In genomic region chr5:165039748-165040147, GRCh38 we compare ENCODE assay signal across 25 cellular contexts.
DNase-seq lines count a peak whose midpoint lies in the region; ATAC-seq and TF ChIP-seq lines count a peak whose summit lies in the region.
"Had no signal": no experiment of that assay in that cellular context is flagged by ENCODE, and none has a peak within 500 bp of the region (broad histone marks: within the 10 kb centered on the region; RNA-seq: fewer than 3 reads in every experiment).

No MANE protein-coding gene starts in this region.

- no peak for ATAC-seq in SK-N-SH treated with all-trans-retinoic acid at 6 μM for 48 hours
- ATAC-seq: A549, GM12878 had no signal

- POLR2A ChIA-PET in SK-N-SH (lab: Yijun Ruan, JAX), result no interaction called here

- no peak for TF ChIP-seq RAD21 in SK-N-SH (IDR thresholded peaks at IDR 0.05; ENCODE audit: low read length)

- no peak for TF ChIP-seq EP300 in SK-N-SH (IDR thresholded peaks at IDR 0.05; ENCODE audit: borderline replicate concordance in 1 of 2, low read depth in 1 of 2, low read length in 1 of 2)

- no peaks in the 10 kb centered on the region for H3K4me1 Mint-ChIP-seq in neural progenitor cell
- H3K4me1 Mint-ChIP-seq: B cell; CD4-positive, alpha-beta memory T cell; CD4-positive, CD25-positive, alpha-beta regulatory T cell; CD8-positive, alpha-beta memory T cell had no signal

- TF ChIP-seq CTCF in SK-N-SH (IDR thresholded peaks at IDR 0.05) (no peak), neural progenitor cell (IDR thresholded peaks at IDR 0.05) (no peak)

- H2AFZ ChIP-seq in SK-N-SH (ENCODE audit: low read depth) (no peak overlapping the region), neural progenitor cell (replicated peaks) (no peak overlapping the region)

- H3K36me3 ChIP-seq in SK-N-SH (replicated peaks in 1 of 2; ENCODE audit: control insufficient read depth in 1 of 2, insufficient read depth in 2 of 2, low read length in 1 of 2) (no peaks in the 10 kb centered on the region), neural progenitor cell (no peaks in the 10 kb centered on the region)
- H3K36me3 ChIP-seq: BLaER1 had no signal

- no peaks in the 10 kb centered on the region for H3K9me2 ChIP-seq in SK-N-SH

- no peaks in the 10 kb centered on the region for H3K27me3 ChIP-seq in SK-N-SH (ENCODE audit: insufficient read depth)
- no peaks in the 10 kb centered on the region for H3K27me3 ChIP-seq in neural progenitor cell
- H3K27me3 ChIP-seq: BLaER1 had no signal

- no peak for DNase-seq in SK-N-SH
- DNase-seq in NCI-H82 treated with DMSO at 0.1 percent for 48 hours (lab: John Stamatoyannopoulos, UW; ENCODE audit: unreplicated experiment), result peak; percentile 54
- peak; percentile 21 for DNase-seq in neural progenitor cell (ENCODE audit: low spot score)
- DNase-seq in stimulated activated CD4-positive, alpha-beta T cell treated with anti-CD3 and anti-CD28 coated beads, Interleukin-4, amount 100 ng/mL, for 4 hours, result no peak
- DNase-seq in activated CD4-positive, alpha-beta T cell treated with anti-CD3 and anti-CD28 coated beads for 48 hours, result no peak
- DNase-seq: AML-193; C1 segment of cervical spinal cord; CD4-positive, alpha-beta memory T cell; CD4-positive, CD25-positive, alpha-beta regulatory T cell; CD8-positive, alpha-beta memory T cell; COR-L47; DMS 273 treated with DMSO at 0.1 percent for 48 hours; DMS153; DMS53; DMS79; DND-41; EL; GDM1 had no signal

- CTCF ChIA-PET in SK-N-SH (lab: Yijun Ruan, JAX), result no interaction called here

- H3K9me3 Mint-ChIP-seq in neural progenitor cell, result peaks cover 13% of the 10 kb centered on the region

- H3K79me2 ChIP-seq in SK-N-SH (ENCODE audit: insufficient read depth) (no peaks in the 10 kb centered on the region), neural progenitor cell (ENCODE audit: low read depth) (no peaks in the 10 kb centered on the region)

- no peak overlapping the region for H3K4me2 ChIP-seq in SK-N-SH
- H3K4me2 ChIP-seq in neural progenitor cell, result no peak overlapping the region
- H3K4me2 ChIP-seq: A549, BLaER1 had no signal

- no peak overlapping the region for H3K9ac ChIP-seq in SK-N-SH
- H3K9ac ChIP-seq in neural progenitor cell, result no peak overlapping the region
- H3K9ac ChIP-seq: BLaER1 had no signal

- H3K27ac Mint-ChIP-seq in neural progenitor cell, result no peak overlapping the region
- H3K27ac Mint-ChIP-seq: B cell; CD14-positive monocyte; CD4-positive, alpha-beta memory T cell; CD4-positive, CD25-positive, alpha-beta regulatory T cell; CD8-positive, alpha-beta memory T cell had no signal

- 15% methylated on average over 3 of the region's 3 CpGs for WGBS in SK-N-SH (ENCODE audit: low lambda C conversion rate)

- H3K27ac ChIP-seq in SK-N-SH (ENCODE audit: low read depth in 2 of 2, low read length in 1 of 2) (no peak overlapping the region), neural progenitor cell (no peak overlapping the region)
- H3K27ac ChIP-seq: 22Rv1, A549, BLaER1 had no signal

- no peaks in the 10 kb centered on the region for H3K27me3 Mint-ChIP-seq in neural progenitor cell (ENCODE audit: insufficient read depth, low read depth)
- H3K27me3 Mint-ChIP-seq: B cell; CD4-positive, alpha-beta memory T cell; CD4-positive, CD25-positive, alpha-beta regulatory T cell; CD8-positive, alpha-beta memory T cell had no signal

- H3K4me3 ChIP-seq in SK-N-SH (ENCODE audit: low read depth in 2 of 2, low read length in 1 of 2) (no peak overlapping the region), neural progenitor cell (no peak overlapping the region)
- H3K4me3 ChIP-seq: A549, BLaER1, GM12878 had no signal

- H3F3A ChIP-seq in SK-N-SH (replicated peaks; ENCODE audit: insufficient read depth) (no peaks in the 10 kb centered on the region), neural progenitor cell (ENCODE audit: low read depth) (no peaks in the 10 kb centered on the region)

- no peaks in the 10 kb centered on the region for H3K9me3 ChIP-seq in SK-N-SH
- H3K9me3 ChIP-seq in neural progenitor cell (ENCODE audit: low read depth), result no peaks in the 10 kb centered on the region
- H3K9me3 ChIP-seq: A549, BLaER1 had no signal

- H3K4me3 Mint-ChIP-seq in neural progenitor cell, result no peak overlapping the region
- H3K4me3 Mint-ChIP-seq: B cell; CD14-positive monocyte; CD4-positive, alpha-beta memory T cell; CD4-positive, CD25-positive, alpha-beta regulatory T cell; CD8-positive, alpha-beta memory T cell had no signal

- H4K20me1 ChIP-seq in SK-N-SH (ENCODE audit: insufficient read depth) (no peaks in the 10 kb centered on the region), neural progenitor cell (ENCODE audit: low read depth) (no peaks in the 10 kb centered on the region)
- H4K20me1 ChIP-seq: BLaER1 had no signal

- H3K36me3 Mint-ChIP-seq in neural progenitor cell, result no peaks in the 10 kb centered on the region
- H3K36me3 Mint-ChIP-seq: CD14-positive monocyte; CD4-positive, alpha-beta memory T cell; CD4-positive, CD25-positive, alpha-beta regulatory T cell; CD8-positive, alpha-beta memory T cell had no signal

- H3K4me1 ChIP-seq in SK-N-SH (ENCODE audit: control insufficient read depth in 1 of 2, insufficient read depth in 2 of 2, low read depth in 1 of 2, low read length in 1 of 2) (peaks cover 0 to 3% of the 10 kb centered on the region in 2 experiments; a peak in 1 of 4 replicates), neural progenitor cell (no peaks in the 10 kb centered on the region)
- H3K4me1 ChIP-seq: A549, BLaER1 had no signal

TF ChIP-seq in SK-N-SH treated with all-trans-retinoic acid at 6 μM for 48 hours, 23 proteins besides CTCF, POLR2A, EP300 and RAD21:
- TF ChIP-seq CSRNP3 (CRISPR knock-in tag; IDR thresholded peaks at IDR 0.05) (no peak), ISL1 (CRISPR knock-in tag; IDR thresholded peaks at IDR 0.05) (peak; percentile 41)

TF ChIP-seq in SK-N-SH, 30 proteins besides CTCF, POLR2A, EP300 and RAD21:
- TF ChIP-seq SMC3 (IDR thresholded peaks at IDR 0.05; ENCODE audit: low read depth, low read length), result no peak
- no peak for TF ChIP-seq NFIC (IDR thresholded peaks at IDR 0.05; ENCODE audit: borderline replicate concordance)

Comparison
In these comparisons a context has a peak if more than half of its experiments do, and no peak if none do; other contexts are left out.
1. DNase-seq: peak in NCI-H82 treated with DMSO at 0.1 percent for 48 hours (single experiment) and neural progenitor cell (single experiment); none in SK-N-SH (single experiment), stimulated activated CD4-positive, alpha-beta T cell treated with anti-CD3 and anti-CD28 coated beads, Interleukin-4, amount 100 ng/mL, for 4 hours (0 of 2) and activated CD4-positive, alpha-beta T cell treated with anti-CD3 and anti-CD28 coated beads for 48 hours (single experiment).